Comparison of ENCODE assay signal across 19 cellular contexts in genomic region chr17:602436-602835, GRCh38.
DNase-seq lines count a peak whose midpoint lies in the region; ATAC-seq and TF ChIP-seq lines count a peak whose summit lies in the region.
"Had no signal": no experiment of that assay in that cellular context is flagged by ENCODE, and none has a peak within 500 bp of the region (broad histone marks: within the 10 kb centered on the region; RNA-seq: fewer than 3 reads in every experiment).

No MANE protein-coding gene starts in this region.

- DNase-seq in NCI-H1694 (lab: John Stamatoyannopoulos, UW) = peak; percentile 35
- no peak for DNase-seq in NCI-H1694 treated with DMSO at 0.1 percent for 48 hours (lab: John Stamatoyannopoulos, UW)
- peak; percentile 30 for DNase-seq in astrocyte of the spinal cord (ENCODE audit: low read depth, low spot score)
- peak; percentile 26 for DNase-seq in left lobe of liver (ENCODE audit: low spot score)
- DNase-seq in gastrocnemius medialis = peak; percentile 21 to 63
- DNase-seq in anterior cingulate cortex (lab: John Stamatoyannopoulos, UW) = no peak
- no peak for DNase-seq in activated CD4-positive, alpha-beta T cell treated with anti-CD3 and anti-CD28 coated beads for 48 hours
- DNase-seq in naive thymus-derived CD8-positive, alpha-beta T cell = no peak
- DNase-seq: activated CD4-positive, alpha-beta T cell treated with anti-CD3 and anti-CD28 coated beads, Interleukin-2, amount 10 ng/mL, durations not matched to agents 7 days and 5 days; activated T-cell treated with anti-CD3 and anti-CD28 coated beads, Interleukin-2, amount 50 U/mL, for 24 hours; amygdala; CD8-positive, alpha-beta T cell; posterior cingulate gyrus; T-helper 9 cell had no signal

- POLR2A ChIA-PET in naive thymus-derived CD8-positive, alpha-beta T cell (lab: Charles Lee) = no interaction called here

- peaks cover 17 to 27% of the 10 kb centered on the region in 2 donors for H3K4me1 ChIP-seq in gastrocnemius medialis

- H3K9me3 ChIP-seq in gastrocnemius medialis = no peaks in the 10 kb centered on the region

- peak overlapping the region; percentile 64 to 78 (median 70) for H3K27ac ChIP-seq in gastrocnemius medialis
- H3K27ac ChIP-seq: 22Rv1 had no signal

- no peak for ATAC-seq in left lobe of liver
- ATAC-seq in gastrocnemius medialis = peak; percentile 93 to 96
- no peak for ATAC-seq in naive thymus-derived CD8-positive, alpha-beta T cell
- ATAC-seq: CD8-positive, alpha-beta T cell; esophagus mucosa; HCT116; Right ventricle myocardium inferior had no signal

- H3K4me1 Mint-ChIP-seq in naive thymus-derived CD8-positive, alpha-beta T cell = peaks cover 0 to 7% (median 2%) of the 10 kb centered on the region in 4 donors

- TF ChIP-seq POLR2A in gastrocnemius medialis (IDR thresholded peaks at IDR 0.05) = peak; percentile 50 to 52

- TF ChIP-seq CTCF in astrocyte of the spinal cord (IDR thresholded peaks at IDR 0.05; ENCODE audit: low read depth, low read length) = no peak
- no peak for TF ChIP-seq CTCF in gastrocnemius medialis (IDR thresholded peaks at IDR 0.05 in 4 of 5, conservative IDR thresholded peaks at IDR 0.05 in 1 of 5)

- intact Hi-C loops in gastrocnemius medialis (cut with DNase I; ENCODE audit: low total_unique reads) = loop anchor here (5.0 kb wide), 1 partner anchor 40 kb away; no protein-coding TSS in a partner anchor

- no peaks in the 10 kb centered on the region for H3K9me3 Mint-ChIP-seq in naive thymus-derived CD8-positive, alpha-beta T cell
- H3K9me3 Mint-ChIP-seq: activated CD4-positive, alpha-beta T cell treated with anti-CD3 and anti-CD28 coated beads, Interleukin-2, amount 10 ng/mL, durations not matched to agents 7 days and 5 days; activated T-cell treated with anti-CD3 and anti-CD28 coated beads, Interleukin-2, amount 50 U/mL, for 24 hours; CD8-positive, alpha-beta T cell; dendritic cell treated with granulocyte-macrophage colony-stimulating factor and Interleukin-4, amounts not matched to agents 40 ng/mL and 50 ng/mL, for 4 days had no signal

- no peaks in the 10 kb centered on the region for H3K27me3 ChIP-seq in gastrocnemius medialis

- H3K4me3 ChIP-seq in astrocyte of the spinal cord (ENCODE audit: low read depth, low read length) (no peak overlapping the region), gastrocnemius medialis (no peak overlapping the region)

- H3K36me3 Mint-ChIP-seq in naive thymus-derived CD8-positive, alpha-beta T cell = peaks cover 5 to 41% (median 16%) of the 10 kb centered on the region in 3 donors

- H3K27me3 Mint-ChIP-seq in naive thymus-derived CD8-positive, alpha-beta T cell = no peaks in the 10 kb centered on the region
- H3K27me3 Mint-ChIP-seq: activated CD4-positive, alpha-beta T cell treated with anti-CD3 and anti-CD28 coated beads, Interleukin-2, amount 10 ng/mL, durations not matched to agents 7 days and 5 days; activated T-cell treated with anti-CD3 and anti-CD28 coated beads, Interleukin-2, amount 50 U/mL, for 24 hours; dendritic cell treated with granulocyte-macrophage colony-stimulating factor and Interleukin-4, amounts not matched to agents 40 ng/mL and 50 ng/mL, for 4 days had no signal

- peak overlapping the region in 1 of 10 donors; percentile 52 for H3K27ac Mint-ChIP-seq in naive thymus-derived CD8-positive, alpha-beta T cell
- H3K27ac Mint-ChIP-seq: activated CD4-positive, alpha-beta T cell treated with anti-CD3 and anti-CD28 coated beads, Interleukin-2, amount 10 ng/mL, durations not matched to agents 7 days and 5 days; activated T-cell treated with anti-CD3 and anti-CD28 coated beads, Interleukin-2, amount 50 U/mL, for 24 hours; CD8-positive, alpha-beta T cell; dendritic cell treated with granulocyte-macrophage colony-stimulating factor and Interleukin-4, amounts not matched to agents 40 ng/mL and 50 ng/mL, for 4 days had no signal

- in situ Hi-C loops in astrocyte of the spinal cord (cut with HindIII; ENCODE audit: low sequenced_read_pairs) = no loop called here
- in situ Hi-C loops in gastrocnemius medialis (cut with MboI; ENCODE audit: low sequenced_read_pairs in 4 of 4) = no loop called here

- peaks cover 0 to 5% of the 10 kb centered on the region in 2 donors for H3K36me3 ChIP-seq in gastrocnemius medialis

- no peak overlapping the region for H3K4me3 Mint-ChIP-seq in naive thymus-derived CD8-positive, alpha-beta T cell
- H3K4me3 Mint-ChIP-seq: activated CD4-positive, alpha-beta T cell treated with anti-CD3 and anti-CD28 coated beads, Interleukin-2, amount 10 ng/mL, durations not matched to agents 7 days and 5 days; activated T-cell treated with anti-CD3 and anti-CD28 coated beads, Interleukin-2, amount 50 U/mL, for 24 hours; CD8-positive, alpha-beta T cell; dendritic cell treated with granulocyte-macrophage colony-stimulating factor and Interleukin-4, amounts not matched to agents 40 ng/mL and 50 ng/mL, for 4 days had no signal

Comparison
In these comparisons a context has a peak if more than half of its experiments do, and no peak if none do; other contexts are left out.
1. DNase-seq: peak in NCI-H1694 (single experiment), astrocyte of the spinal cord (single experiment), left lobe of liver (single experiment) and gastrocnemius medialis (2 of 2); none in NCI-H1694 treated with DMSO at 0.1 percent for 48 hours (single experiment), anterior cingulate cortex (0 of 58), activated CD4-positive, alpha-beta T cell treated with anti-CD3 and anti-CD28 coated beads for 48 hours (single experiment) and naive thymus-derived CD8-positive, alpha-beta T cell (0 of 10).
2. ATAC-seq: peak in gastrocnemius medialis (2 of 2); none in left lobe of liver (single experiment) and naive thymus-derived CD8-positive, alpha-beta T cell (0 of 2).